Comparison of ENCODE assay signal across 1 cellular context in the genomic region with DNA sequence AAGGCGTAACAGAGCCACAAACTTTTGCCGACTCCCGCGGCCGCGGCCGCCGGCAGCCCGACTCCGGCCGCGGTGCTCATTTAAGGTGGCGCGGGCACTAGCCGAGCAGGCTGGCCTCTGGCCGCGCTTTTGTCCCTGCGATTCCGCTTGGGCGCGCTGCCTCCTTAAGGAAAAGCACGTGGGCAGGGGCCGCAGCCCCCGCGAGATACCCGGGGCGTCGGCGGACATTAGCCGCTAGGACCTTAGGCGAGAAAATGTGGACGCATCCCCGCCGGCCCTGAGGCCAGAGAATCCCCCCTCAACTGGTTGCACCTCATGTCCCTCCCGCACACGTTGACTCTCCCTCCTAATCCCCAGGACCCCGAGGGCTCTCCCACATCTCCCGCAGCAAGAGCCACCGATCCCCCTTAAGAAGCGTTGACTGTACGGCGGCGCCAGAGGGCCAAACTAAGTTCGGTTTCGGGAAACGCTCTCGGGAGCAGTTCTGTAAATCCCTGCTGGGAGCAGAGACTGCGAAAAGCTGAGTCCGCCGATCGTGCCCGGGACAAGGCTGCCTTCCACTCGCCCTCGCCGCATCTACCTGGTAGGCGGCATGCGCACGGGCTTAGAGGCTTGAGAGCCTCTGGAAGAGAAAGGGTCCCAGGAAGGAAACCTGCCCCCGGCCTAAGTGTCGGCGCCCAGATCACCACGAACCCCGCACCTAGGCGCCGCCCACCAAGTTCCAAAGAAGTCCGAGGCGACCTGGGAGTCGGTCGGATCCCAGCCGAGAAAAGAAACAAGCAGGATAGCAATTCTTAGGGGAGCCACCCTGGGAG.
TF ChIP-seq lines count a peak whose summit lies in the region.

No MANE protein-coding gene starts in this region.

TF ChIP-seq in HepG2, 621 proteins besides CTCF, POLR2A, EP300 and RAD21 (continued from another document and continues in another):
- TF ChIP-seq, protein P1, sequence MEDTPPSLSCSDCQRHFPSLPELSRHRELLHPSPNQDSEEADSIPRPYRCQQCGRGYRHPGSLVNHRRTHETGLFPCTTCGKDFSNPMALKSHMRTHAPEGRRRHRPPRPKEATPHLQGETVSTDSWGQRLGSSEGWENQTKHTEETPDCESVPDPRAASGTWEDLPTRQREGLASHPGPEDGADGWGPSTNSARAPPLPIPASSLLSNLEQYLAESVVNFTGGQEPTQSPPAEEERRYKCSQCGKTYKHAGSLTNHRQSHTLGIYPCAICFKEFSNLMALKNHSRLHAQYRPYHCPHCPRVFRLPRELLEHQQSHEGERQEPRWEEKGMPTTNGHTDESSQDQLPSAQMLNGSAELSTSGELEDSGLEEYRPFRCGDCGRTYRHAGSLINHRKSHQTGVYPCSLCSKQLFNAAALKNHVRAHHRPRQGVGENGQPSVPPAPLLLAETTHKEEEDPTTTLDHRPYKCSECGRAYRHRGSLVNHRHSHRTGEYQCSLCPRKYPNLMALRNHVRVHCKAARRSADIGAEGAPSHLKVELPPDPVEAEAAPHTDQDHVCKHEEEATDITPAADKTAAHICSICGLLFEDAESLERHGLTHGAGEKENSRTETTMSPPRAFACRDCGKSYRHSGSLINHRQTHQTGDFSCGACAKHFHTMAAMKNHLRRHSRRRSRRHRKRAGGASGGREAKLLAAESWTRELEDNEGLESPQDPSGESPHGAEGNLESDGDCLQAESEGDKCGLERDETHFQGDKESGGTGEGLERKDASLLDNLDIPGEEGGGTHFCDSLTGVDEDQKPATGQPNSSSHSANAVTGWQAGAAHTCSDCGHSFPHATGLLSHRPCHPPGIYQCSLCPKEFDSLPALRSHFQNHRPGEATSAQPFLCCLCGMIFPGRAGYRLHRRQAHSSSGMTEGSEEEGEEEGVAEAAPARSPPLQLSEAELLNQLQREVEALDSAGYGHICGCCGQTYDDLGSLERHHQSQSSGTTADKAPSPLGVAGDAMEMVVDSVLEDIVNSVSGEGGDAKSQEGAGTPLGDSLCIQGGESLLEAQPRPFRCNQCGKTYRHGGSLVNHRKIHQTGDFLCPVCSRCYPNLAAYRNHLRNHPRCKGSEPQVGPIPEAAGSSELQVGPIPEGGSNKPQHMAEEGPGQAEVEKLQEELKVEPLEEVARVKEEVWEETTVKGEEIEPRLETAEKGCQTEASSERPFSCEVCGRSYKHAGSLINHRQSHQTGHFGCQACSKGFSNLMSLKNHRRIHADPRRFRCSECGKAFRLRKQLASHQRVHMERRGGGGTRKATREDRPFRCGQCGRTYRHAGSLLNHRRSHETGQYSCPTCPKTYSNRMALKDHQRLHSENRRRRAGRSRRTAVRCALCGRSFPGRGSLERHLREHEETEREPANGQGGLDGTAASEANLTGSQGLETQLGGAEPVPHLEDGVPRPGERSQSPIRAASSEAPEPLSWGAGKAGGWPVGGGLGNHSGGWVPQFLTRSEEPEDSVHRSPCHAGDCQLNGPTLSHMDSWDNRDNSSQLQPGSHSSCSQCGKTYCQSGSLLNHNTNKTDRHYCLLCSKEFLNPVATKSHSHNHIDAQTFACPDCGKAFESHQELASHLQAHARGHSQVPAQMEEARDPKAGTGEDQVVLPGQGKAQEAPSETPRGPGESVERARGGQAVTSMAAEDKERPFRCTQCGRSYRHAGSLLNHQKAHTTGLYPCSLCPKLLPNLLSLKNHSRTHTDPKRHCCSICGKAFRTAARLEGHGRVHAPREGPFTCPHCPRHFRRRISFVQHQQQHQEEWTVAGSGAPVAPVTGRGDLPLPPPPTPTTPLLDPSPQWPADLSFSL (CRISPR knock-in tag; IDR thresholded peaks at IDR 0.05) = no peak
- peak; percentile 65 for TF ChIP-seq ZSCAN9 (CRISPR knock-in tag; IDR thresholded peaks at IDR 0.05; ENCODE audit: borderline replicate concordance)
- TF ChIP-seq NFKBIZ (CRISPR knock-in tag; IDR thresholded peaks at IDR 0.05) = peak; percentile 17; the same call in 1 of the 2 replicates
- peak; percentile 15; the same call in 1 of the 2 replicates for TF ChIP-seq RARA (CRISPR knock-in tag; IDR thresholded peaks at IDR 0.05)
- 0 out of 2 replicates have a peak, but pooled peaks have one; percentile 36 for TF ChIP-seq GATA4 (IDR thresholded peaks at IDR 0.05; ENCODE audit: borderline replicate concordance, low read depth)
- TF ChIP-seq ZFP41 (CRISPR knock-in tag; IDR thresholded peaks at IDR 0.05; ENCODE audit: borderline replicate concordance) = no peak
- peak; percentile 72; the same call in 1 of the 2 replicates for TF ChIP-seq ZNF17 (CRISPR knock-in tag; IDR thresholded peaks at IDR 0.05)
- TF ChIP-seq DNMT3B (CRISPR knock-in tag; conservative IDR thresholded peaks at IDR 0.05) = no peak; the same call in none of the 2 replicates
- TF ChIP-seq ZKSCAN8 (CRISPR knock-in tag; IDR thresholded peaks at IDR 0.05; ENCODE audit: borderline replicate concordance) = no peak; the same call in 1 of the 2 replicates
- no peak for TF ChIP-seq BHLHE40 (IDR thresholded peaks at IDR 0.05; ENCODE audit: low read length)
- TF ChIP-seq, protein P2, sequence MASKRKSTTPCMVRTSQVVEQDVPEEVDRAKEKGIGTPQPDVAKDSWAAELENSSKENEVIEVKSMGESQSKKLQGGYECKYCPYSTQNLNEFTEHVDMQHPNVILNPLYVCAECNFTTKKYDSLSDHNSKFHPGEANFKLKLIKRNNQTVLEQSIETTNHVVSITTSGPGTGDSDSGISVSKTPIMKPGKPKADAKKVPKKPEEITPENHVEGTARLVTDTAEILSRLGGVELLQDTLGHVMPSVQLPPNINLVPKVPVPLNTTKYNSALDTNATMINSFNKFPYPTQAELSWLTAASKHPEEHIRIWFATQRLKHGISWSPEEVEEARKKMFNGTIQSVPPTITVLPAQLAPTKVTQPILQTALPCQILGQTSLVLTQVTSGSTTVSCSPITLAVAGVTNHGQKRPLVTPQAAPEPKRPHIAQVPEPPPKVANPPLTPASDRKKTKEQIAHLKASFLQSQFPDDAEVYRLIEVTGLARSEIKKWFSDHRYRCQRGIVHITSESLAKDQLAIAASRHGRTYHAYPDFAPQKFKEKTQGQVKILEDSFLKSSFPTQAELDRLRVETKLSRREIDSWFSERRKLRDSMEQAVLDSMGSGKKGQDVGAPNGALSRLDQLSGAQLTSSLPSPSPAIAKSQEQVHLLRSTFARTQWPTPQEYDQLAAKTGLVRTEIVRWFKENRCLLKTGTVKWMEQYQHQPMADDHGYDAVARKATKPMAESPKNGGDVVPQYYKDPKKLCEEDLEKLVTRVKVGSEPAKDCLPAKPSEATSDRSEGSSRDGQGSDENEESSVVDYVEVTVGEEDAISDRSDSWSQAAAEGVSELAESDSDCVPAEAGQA (IDR thresholded peaks at IDR 0.05; ENCODE audit: low read depth) = no peak
- TF ChIP-seq, protein P2 (CRISPR knock-in tag; IDR thresholded peaks at IDR 0.05; ENCODE audit: borderline replicate concordance) = no peak; the same call in 1 of the 2 replicates
- TF ChIP-seq, protein P3, sequence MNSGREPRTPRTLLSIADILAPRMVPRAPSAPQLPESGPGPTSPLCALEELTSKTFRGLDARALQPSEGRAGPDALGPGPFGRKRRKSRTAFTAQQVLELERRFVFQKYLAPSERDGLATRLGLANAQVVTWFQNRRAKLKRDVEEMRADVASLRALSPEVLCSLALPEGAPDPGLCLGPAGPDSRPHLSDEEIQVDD (CRISPR knock-in tag; IDR thresholded peaks at IDR 0.05; ENCODE audit: borderline replicate concordance) = peak; percentile 66; the same call in 1 of the 2 replicates
- no peak for TF ChIP-seq NBN (conservative IDR thresholded peaks at IDR 0.05)
- peak; percentile 75 for TF ChIP-seq ZNF235 (CRISPR knock-in tag; IDR thresholded peaks at IDR 0.05; ENCODE audit: borderline replicate concordance)
- TF ChIP-seq NCOR1 (IDR thresholded peaks at IDR 0.05; ENCODE audit: borderline replicate concordance, low read length) = no peak
- no peak for TF ChIP-seq NR2F6 (IDR thresholded peaks at IDR 0.05)
- TF ChIP-seq NR2F6 (CRISPR knock-in tag; IDR thresholded peaks at IDR 0.05) = peak; percentile 8; the same call in 1 of the 2 replicates
- no peak for TF ChIP-seq ARNT (IDR thresholded peaks at IDR 0.05)
- no peak for TF ChIP-seq ZBTB1 (CRISPR knock-in tag; IDR thresholded peaks at IDR 0.05; ENCODE audit: borderline replicate concordance)
- TF ChIP-seq, protein P4, sequence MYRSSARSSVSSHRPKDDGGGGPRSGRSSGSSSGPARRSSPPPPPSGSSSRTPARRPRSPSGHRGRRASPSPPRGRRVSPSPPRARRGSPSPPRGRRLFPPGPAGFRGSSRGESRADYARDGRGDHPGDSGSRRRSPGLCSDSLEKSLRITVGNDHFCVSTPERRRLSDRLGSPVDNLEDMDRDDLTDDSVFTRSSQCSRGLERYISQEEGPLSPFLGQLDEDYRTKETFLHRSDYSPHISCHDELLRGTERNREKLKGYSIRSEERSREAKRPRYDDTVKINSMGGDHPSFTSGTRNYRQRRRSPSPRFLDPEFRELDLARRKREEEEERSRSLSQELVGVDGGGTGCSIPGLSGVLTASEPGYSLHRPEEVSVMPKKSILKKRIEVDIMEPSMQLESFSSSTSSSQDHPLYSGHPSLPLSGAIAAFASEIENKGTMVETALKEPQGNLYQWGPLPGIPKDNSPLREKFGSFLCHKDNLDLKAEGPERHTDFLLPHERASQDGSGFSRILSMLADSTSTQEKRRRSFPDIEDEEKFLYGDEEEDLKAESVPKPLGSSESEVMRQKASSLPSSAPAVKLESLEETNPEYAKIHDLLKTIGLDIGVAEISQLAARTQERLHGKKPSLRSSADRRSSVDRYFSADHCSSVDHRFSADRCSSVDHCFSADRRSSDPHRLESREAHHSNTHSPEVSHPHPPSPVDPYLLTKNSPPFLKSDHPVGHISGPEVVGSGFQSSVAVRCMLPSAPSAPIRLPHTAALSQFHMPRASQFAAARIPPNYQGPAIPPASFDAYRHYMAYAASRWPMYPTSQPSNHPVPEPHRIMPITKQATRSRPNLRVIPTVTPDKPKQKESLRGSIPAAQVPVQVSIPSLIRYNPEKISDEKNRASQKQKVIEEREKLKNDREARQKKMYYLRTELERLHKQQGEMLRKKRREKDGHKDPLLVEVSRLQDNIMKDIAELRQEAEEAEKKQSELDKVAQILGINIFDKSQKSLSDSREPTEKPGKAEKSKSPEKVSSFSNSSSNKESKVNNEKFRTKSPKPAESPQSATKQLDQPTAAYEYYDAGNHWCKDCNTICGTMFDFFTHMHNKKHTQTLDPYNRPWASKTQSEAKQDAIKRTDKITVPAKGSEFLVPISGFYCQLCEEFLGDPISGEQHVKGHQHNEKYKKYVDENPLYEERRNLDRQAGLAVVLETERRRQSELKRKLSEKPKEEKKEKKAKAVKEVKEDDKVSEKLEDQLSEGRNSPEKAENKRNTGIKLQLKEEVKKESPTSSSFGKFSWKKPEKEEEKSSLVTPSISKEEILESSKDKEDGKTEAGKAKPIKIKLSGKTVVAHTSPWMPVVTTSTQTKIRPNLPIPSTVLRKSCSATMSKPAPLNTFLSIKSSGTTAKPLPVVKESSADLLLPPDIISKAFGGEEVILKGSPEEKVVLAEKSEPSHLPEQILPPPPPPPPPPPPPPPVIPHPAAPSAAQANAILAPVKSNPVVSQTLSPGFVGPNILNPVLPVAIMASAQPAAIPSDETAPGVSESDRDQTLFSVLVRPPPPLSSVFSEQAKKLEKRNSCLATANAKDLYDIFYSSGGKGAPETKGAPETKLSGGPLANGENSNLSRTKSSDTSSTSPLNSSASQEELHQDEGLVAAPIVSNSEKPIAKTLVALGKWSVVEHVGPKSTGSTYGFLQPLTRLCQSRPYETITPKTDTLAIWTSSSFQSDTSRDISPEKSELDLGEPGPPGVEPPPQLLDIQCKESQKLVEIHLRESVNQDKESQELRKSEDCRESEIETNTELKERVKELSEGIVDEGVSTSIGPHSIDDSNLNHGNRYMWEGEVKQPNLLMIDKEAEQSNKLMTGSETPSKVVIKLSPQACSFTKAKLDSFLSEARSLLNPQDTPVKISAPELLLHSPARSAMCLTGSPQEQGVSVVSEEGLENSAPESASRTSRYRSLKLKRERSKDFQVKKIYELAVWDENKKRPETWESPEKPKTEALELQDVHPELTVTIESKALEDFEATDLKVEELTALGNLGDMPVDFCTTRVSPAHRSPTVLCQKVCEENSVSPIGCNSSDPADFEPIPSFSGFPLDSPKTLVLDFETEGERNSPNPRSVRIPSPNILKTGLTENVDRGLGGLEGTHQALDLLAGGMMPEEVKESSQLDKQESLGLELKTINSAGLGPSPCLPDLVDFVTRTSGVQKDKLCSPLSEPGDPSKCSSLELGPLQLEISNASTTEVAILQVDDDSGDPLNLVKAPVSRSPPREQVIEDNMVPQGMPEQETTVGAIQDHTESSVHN (CRISPR knock-in tag; IDR thresholded peaks at IDR 0.05) = no peak; the same call in 1 of the 2 replicates
- TF ChIP-seq MEF2D (CRISPR knock-in tag; IDR thresholded peaks at IDR 0.05) = peak; percentile 53; the same call in 1 of the 2 replicates
- peak; percentile 72 for TF ChIP-seq GATAD2A (CRISPR knock-in tag; IDR thresholded peaks at IDR 0.05)
- TF ChIP-seq, protein P5, sequence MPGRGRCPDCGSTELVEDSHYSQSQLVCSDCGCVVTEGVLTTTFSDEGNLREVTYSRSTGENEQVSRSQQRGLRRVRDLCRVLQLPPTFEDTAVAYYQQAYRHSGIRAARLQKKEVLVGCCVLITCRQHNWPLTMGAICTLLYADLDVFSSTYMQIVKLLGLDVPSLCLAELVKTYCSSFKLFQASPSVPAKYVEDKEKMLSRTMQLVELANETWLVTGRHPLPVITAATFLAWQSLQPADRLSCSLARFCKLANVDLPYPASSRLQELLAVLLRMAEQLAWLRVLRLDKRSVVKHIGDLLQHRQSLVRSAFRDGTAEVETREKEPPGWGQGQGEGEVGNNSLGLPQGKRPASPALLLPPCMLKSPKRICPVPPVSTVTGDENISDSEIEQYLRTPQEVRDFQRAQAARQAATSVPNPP (CRISPR knock-in tag; IDR thresholded peaks at IDR 0.05) = peak; percentile 74
- TF ChIP-seq POLR2G (IDR thresholded peaks at IDR 0.05; ENCODE audit: low read depth, low read length) = peak; percentile 83
- TF ChIP-seq SNRNP70 (IDR thresholded peaks at IDR 0.05; ENCODE audit: low read depth, low read length) = no peak
- TF ChIP-seq DR1 (CRISPR knock-in tag; IDR thresholded peaks at IDR 0.05) = peak; percentile 54; the same call in 1 of the 2 replicates
- TF ChIP-seq SRSF4 (IDR thresholded peaks at IDR 0.05; ENCODE audit: low read depth, low read length, poor library complexity, severe bottlenecking) = no peak
